In genomic region chr13:106132216-106132615, GRCh38 we compare ENCODE assay signal across 1 cellular context.
TF ChIP-seq lines count a peak whose summit lies in the region.

No MANE protein-coding gene starts in this region.

TF ChIP-seq in endothelial cell of umbilical vein, 7 proteins besides CTCF, POLR2A, EP300 and RAD21:
- no peak for TF ChIP-seq MYC (IDR thresholded peaks at IDR 0.05; ENCODE audit: low read depth, low read length)
TF ChIP-seq in endothelial cell of umbilical vein: peak in this region for 0.
